In genomic region chr3:129001101-129001816, GRCh38 we compare ENCODE assay signal across 8 cellular contexts. TPM values are rescaled to one million over a fixed set of nuclear protein-coding genes. Genes with fewer than 3 reads are reported as not detected.
A peak's percentile ranks its signal among the peaks of the same experiment; 100 is the strongest.
DNase-seq lines count a peak whose midpoint lies in the region; ATAC-seq and TF ChIP-seq lines count a peak whose summit lies in the region.

Gene EFCC1 (plus strand): TSS chr3:129001304. CDS start chr3:129001629, 325 bp downstream.

- DNase-seq in T-helper 1 cell = no peak
- DNase-seq in astrocyte of the hippocampus (ENCODE audit: low read depth, low spot score) = peak; percentile 32
- no peak for DNase-seq in kidney epithelial cell (ENCODE audit: low read depth)
- DNase-seq in stimulated activated naive CD8-positive, alpha-beta T cell treated with anti-CD3 and anti-CD28 coated beads, Interleukin-15, amount 100 ng/mL, for 72 hours = peak in 1 of 2 donors; percentile 40
- no peak for DNase-seq in NCI-H2081 treated with DMSO at 0.1 percent for 48 hours (lab: John Stamatoyannopoulos, UW)
- no peak for DNase-seq in NCI-H446 (lab: John Stamatoyannopoulos, UW)

- peaks cover 5% of the 10 kb centered on the region for H3K36me3 Mint-ChIP-seq in T-helper 1 cell treated with Interleukin-12 subunit alpha and Interleukin-12 subunit beta and Interleukin-4 antibody, amounts not matched to agents 30 μg/mL and 1 μg/mL, for 36 hours (ENCODE audit: low read depth)

- TF ChIP-seq CTCF in kidney epithelial cell (IDR thresholded peaks at IDR 0.05; ENCODE audit: insufficient read depth, low read length, poor library complexity, severe bottlenecking) = no peak

- peaks cover 69% of the 10 kb centered on the region for H3K27me3 ChIP-seq in kidney epithelial cell (ENCODE audit: control insufficient read depth, insufficient read depth, low read length)

- H3K27me3 Mint-ChIP-seq in T-helper 1 cell treated with Interleukin-12 subunit alpha and Interleukin-12 subunit beta and Interleukin-4 antibody, amounts not matched to agents 30 μg/mL and 1 μg/mL, for 36 hours (ENCODE audit: low read depth) = peaks cover 52% of the 10 kb centered on the region
- peaks cover 30% of the 10 kb centered on the region for H3K27me3 Mint-ChIP-seq in stimulated activated naive CD8-positive, alpha-beta T cell treated with anti-CD3 and anti-CD28 coated beads, Interleukin-15, amount 100 ng/mL, for 72 hours

- H3K27ac Mint-ChIP-seq in T-helper 1 cell treated with Interleukin-12 subunit alpha and Interleukin-12 subunit beta and Interleukin-4 antibody, amounts not matched to agents 30 μg/mL and 1 μg/mL, for 36 hours = no peak within 1 kb of the TSS
- H3K27ac Mint-ChIP-seq in stimulated activated naive CD8-positive, alpha-beta T cell treated with anti-CD3 and anti-CD28 coated beads, Interleukin-15, amount 100 ng/mL, for 72 hours = no peak within 1 kb of the TSS

- H3K4me1 Mint-ChIP-seq in T-helper 1 cell treated with Interleukin-12 subunit alpha and Interleukin-12 subunit beta and Interleukin-4 antibody, amounts not matched to agents 30 μg/mL and 1 μg/mL, for 36 hours (ENCODE audit: low read depth) = peaks cover 33% of the 10 kb centered on the region
- H3K4me1 Mint-ChIP-seq in stimulated activated naive CD8-positive, alpha-beta T cell treated with anti-CD3 and anti-CD28 coated beads, Interleukin-15, amount 100 ng/mL, for 72 hours = peaks cover 58% of the 10 kb centered on the region

- H3K36me3 ChIP-seq in kidney epithelial cell (ENCODE audit: control insufficient read depth, insufficient read depth, low read length) = no peaks in the 10 kb centered on the region

- peak within 1 kb of the TSS; percentile 73 for H3K4me3 Mint-ChIP-seq in T-helper 1 cell treated with Interleukin-12 subunit alpha and Interleukin-12 subunit beta and Interleukin-4 antibody, amounts not matched to agents 30 μg/mL and 1 μg/mL, for 36 hours
- H3K4me3 Mint-ChIP-seq in stimulated activated naive CD8-positive, alpha-beta T cell treated with anti-CD3 and anti-CD28 coated beads, Interleukin-15, amount 100 ng/mL, for 72 hours = peak within 1 kb of the TSS; percentile 76 to 85

- no peaks in the 10 kb centered on the region for H3K9me3 Mint-ChIP-seq in T-helper 1 cell treated with Interleukin-12 subunit alpha and Interleukin-12 subunit beta and Interleukin-4 antibody, amounts not matched to agents 30 μg/mL and 1 μg/mL, for 36 hours
- no peaks in the 10 kb centered on the region for H3K9me3 Mint-ChIP-seq in stimulated activated naive CD8-positive, alpha-beta T cell treated with anti-CD3 and anti-CD28 coated beads, Interleukin-15, amount 100 ng/mL, for 72 hours

- peak within 1 kb of the TSS; percentile 18 for H3K4me3 ChIP-seq in kidney epithelial cell (ENCODE audit: low read depth, low read length)

- peak; percentile 50 for ATAC-seq in stimulated activated naive CD8-positive, alpha-beta T cell treated with anti-CD3 and anti-CD28 coated beads, Interleukin-15, amount 100 ng/mL, for 72 hours
- no peak for ATAC-seq in HG03439 (IDR thresholded peaks at IDR 0.05; ENCODE audit: unreplicated experiment)

RNA-seq across cellular contexts. Expression of gene EFCC1, which starts in this region (rescaled TPM):
- 0.14 TPM in 1 of 2 replicates, not detected in the other for total RNA-seq in kidney epithelial cell
